9 cellular contexts compared by ENCODE assay signal in genomic region chr1:208997726-208998312, GRCh38.
DNase-seq lines count a peak whose midpoint lies in the region; ATAC-seq, FAIRE-seq and TF ChIP-seq lines count a peak whose summit lies in the region.
"Had no signal": no experiment of that assay in that cellular context is flagged by ENCODE, and none has a peak within 500 bp of the region (broad histone marks: within the 10 kb centered on the region; RNA-seq: fewer than 3 reads in every experiment).

No MANE protein-coding gene starts in this region.

- 49% methylated on average over 2 of the region's 2 CpGs for WGBS in A549 (ENCODE audit: missing lambda C conversion rate)
- 77 to 84% (median 81%) methylated on average over 2 of the region's 2 CpGs for WGBS in small intestine, 3 donors

- POLR2A ChIA-PET in A549 (lab: Yijun Ruan, JAX), result no interaction called here

- peak; percentile 6 to 11 for DNase-seq in A549 (ENCODE audit: low read depth in 1 of 2, low spot score in 1 of 2)
- DNase-seq in EL, result peak; percentile 31
- DNase-seq in RWPE2 (ENCODE audit: low spot score), result no peak
- peak; percentile 10 for DNase-seq in fibroblast of villous mesenchyme (ENCODE audit: low read depth)
- DNase-seq in sciatic nerve (ENCODE audit: low spot score), result no peak
- no peak for DNase-seq in hippocampal formation (lab: John Stamatoyannopoulos, UW)
- DNase-seq in small intestine, result no peak
- DNase-seq: HCEC 1CT had no signal

- H3K4me2 ChIP-seq in A549, result no peak overlapping the region

- H3K27ac ChIP-seq in A549 (no peak overlapping the region), RWPE2 (ENCODE audit: poor library complexity, severe bottlenecking) (no peak overlapping the region), small intestine (ENCODE audit: low read depth in 1 of 2, low read length in 1 of 2) (no peak overlapping the region)

- FAIRE-seq in A549 (lab: Jason Lieb, UNC) (no peak), small intestine (lab: Jason Lieb, UNC) (no peak)

- no peak for TF ChIP-seq RAD21 in A549 (conservative IDR thresholded peaks at IDR 0.05 in 1 of 2, IDR thresholded peaks at IDR 0.05 in 1 of 2)

- H3K4me1 ChIP-seq in A549, result no peaks in the 10 kb centered on the region
- H3K4me1 ChIP-seq in RWPE2 (ENCODE audit: insufficient read depth, poor library complexity, severe bottlenecking), result no peaks in the 10 kb centered on the region
- no peaks in the 10 kb centered on the region for H3K4me1 ChIP-seq in small intestine (ENCODE audit: control insufficient read depth in 2 of 2, insufficient read depth in 1 of 2, low read depth in 1 of 2, low read length in 1 of 2)

- ATAC-seq in A549 (no peak), RWPE2 (ENCODE audit: low read depth) (no peak), sciatic nerve (no peak), HG03097 (IDR thresholded peaks at IDR 0.05; ENCODE audit: low FRiP score, unreplicated experiment) (no peak)

- TF ChIP-seq EP300 in A549 (IDR thresholded peaks at IDR 0.05), result no peak

- no peak overlapping the region for H3K4me3 ChIP-seq in A549
- H3K4me3 ChIP-seq in RWPE2 (ENCODE audit: severe bottlenecking), result no peak overlapping the region
- H3K4me3 ChIP-seq in fibroblast of villous mesenchyme (ENCODE audit: low read depth, low read length), result no peak overlapping the region
- no peak overlapping the region for H3K4me3 ChIP-seq in small intestine (ENCODE audit: low read depth in 1 of 2, low read length in 2 of 2)

- TF ChIP-seq CTCF in A549 (IDR thresholded peaks at IDR 0.05) (peak; percentile 14; the same call in 1 of the 3 replicates), RWPE2 (IDR thresholded peaks at IDR 0.05; ENCODE audit: poor library complexity, severe bottlenecking) (peak; percentile 62), fibroblast of villous mesenchyme (IDR thresholded peaks at IDR 0.05; ENCODE audit: insufficient read depth, low read depth, low read length) (peak; percentile 35)

- H3K27me3 ChIP-seq in RWPE2 (ENCODE audit: insufficient read depth, poor library complexity, severe bottlenecking) (no peaks in the 10 kb centered on the region), small intestine (ENCODE audit: control insufficient read depth in 2 of 2, insufficient read depth in 2 of 2, low read length in 2 of 2) (no peaks in the 10 kb centered on the region)

- H3K9me3 ChIP-seq in A549, result no peaks in the 10 kb centered on the region
- H3K9me3 ChIP-seq in RWPE2 (ENCODE audit: severe bottlenecking), result no peaks in the 10 kb centered on the region
- H3K9me3 ChIP-seq in small intestine (ENCODE audit: control insufficient read depth, low read depth), result no peaks in the 10 kb centered on the region

- TF ChIP-seq POLR2A in A549 (IDR thresholded peaks at IDR 0.05; ENCODE audit: low read length), result no peak

- CTCF ChIA-PET in A549 (lab: Yijun Ruan, JAX), result no interaction called here

- H3K36me3 ChIP-seq in RWPE2 (ENCODE audit: low read depth) (no peaks in the 10 kb centered on the region), small intestine (ENCODE audit: control insufficient read depth in 2 of 2, insufficient read depth in 2 of 2, low read length in 2 of 2) (no peaks in the 10 kb centered on the region)

- intact Hi-C loops in sciatic nerve (cut with DNase I), result no loop called here

TF ChIP-seq in A549, 52 proteins besides CTCF, POLR2A, EP300 and RAD21:
- TF ChIP-seq GATA3 (IDR thresholded peaks at IDR 0.05; ENCODE audit: borderline replicate concordance) (no peak), USF2 (IDR thresholded peaks at IDR 0.05) (no peak), HOXB5 (CRISPR knock-in tag; IDR thresholded peaks at IDR 0.05) (no peak), E2F6 (IDR thresholded peaks at IDR 0.05; ENCODE audit: borderline replicate concordance, low read depth) (no peak), SMC3 (IDR thresholded peaks at IDR 0.05) (0 out of 3 replicates have a peak, but pooled peaks have one; percentile 11), RARB (CRISPR knock-in tag; IDR thresholded peaks at IDR 0.05) (no peak), KDM5A (IDR thresholded peaks at IDR 0.05) (no peak)
TF ChIP-seq in A549: peak in this region for 1.

Comparison
In these comparisons a context has a peak if more than half of its experiments do, and no peak if none do; other contexts are left out.
1. DNase-seq: peak in A549 (2 of 2), EL (single experiment) and fibroblast of villous mesenchyme (single experiment); none in RWPE2 (single experiment), sciatic nerve (single experiment), hippocampal formation (0 of 2) and small intestine (single experiment).
2. Peak in every context shown above with its lines, with median percentiles within 50 percentile points of each other: CTCF ChIP-seq.